8 cellular contexts compared by ENCODE assay signal in genomic region chr1:180912211-180912800, GRCh38. TPM values are rescaled to one million over a fixed set of nuclear protein-coding genes. Genes with fewer than 3 reads are reported as not detected.
A peak's percentile ranks its signal among the peaks of the same experiment; 100 is the strongest.
DNase-seq lines count a peak whose midpoint lies in the region; ATAC-seq and TF ChIP-seq lines count a peak whose summit lies in the region.

No MANE protein-coding gene starts in this region.

- no peak for TF ChIP-seq RAD21 in SK-N-SH (IDR thresholded peaks at IDR 0.05; ENCODE audit: low read length)

- H3K9me3 Mint-ChIP-seq in naive thymus-derived CD4-positive, alpha-beta T cell, result peaks cover 0 to 1% (median 0%) of the 10 kb centered on the region in 11 donors
- peaks cover 0 to 1% (median 0%) of the 10 kb centered on the region in 8 donors for H3K9me3 Mint-ChIP-seq in CD4-positive, alpha-beta memory T cell

- H3K27me3 Mint-ChIP-seq in naive thymus-derived CD4-positive, alpha-beta T cell, result peaks cover 43 to 59% (median 45%) of the 10 kb centered on the region in 5 donors
- peaks cover 27 to 35% of the 10 kb centered on the region in 2 donors for H3K27me3 Mint-ChIP-seq in CD4-positive, alpha-beta memory T cell

- H3F3A ChIP-seq in SK-N-SH (replicated peaks; ENCODE audit: insufficient read depth), result no peaks in the 10 kb centered on the region

- H3K9ac ChIP-seq in SK-N-SH, result peak overlapping the region; percentile 71

- H3K4me3 ChIP-seq in SK-N-SH (ENCODE audit: low read depth in 2 of 2, low read length in 1 of 2), result peak overlapping the region; percentile 48 to 51
- no peak overlapping the region for H3K4me3 ChIP-seq in naive thymus-derived CD4-positive, alpha-beta T cell (ENCODE audit: low read length)
- H3K4me3 ChIP-seq in CD4-positive, alpha-beta memory T cell (ENCODE audit: low read length in 2 of 2), result no peak overlapping the region

- ATAC-seq in omental fat pad (ENCODE audit: low FRiP score) (peak; percentile 28), GM21515 (IDR thresholded peaks at IDR 0.05; ENCODE audit: unreplicated experiment) (no peak)
- no peak for ATAC-seq in naive thymus-derived CD4-positive, alpha-beta T cell

- no peaks in the 10 kb centered on the region for H3K4me1 ChIP-seq in SK-N-SH (ENCODE audit: control insufficient read depth in 1 of 2, insufficient read depth in 2 of 2, low read depth in 1 of 2, low read length in 1 of 2)
- H3K4me1 ChIP-seq in naive thymus-derived CD4-positive, alpha-beta T cell (ENCODE audit: control insufficient read depth in 2 of 2, insufficient read depth in 2 of 2, low read length in 2 of 2), result no peaks in the 10 kb centered on the region
- no peaks in the 10 kb centered on the region for H3K4me1 ChIP-seq in CD4-positive, alpha-beta memory T cell (ENCODE audit: insufficient read depth, low read length)

- peaks cover 0 to 3% (median 0%) of the 10 kb centered on the region in 5 donors for H3K36me3 Mint-ChIP-seq in naive thymus-derived CD4-positive, alpha-beta T cell
- no peaks in the 10 kb centered on the region for H3K36me3 Mint-ChIP-seq in CD4-positive, alpha-beta memory T cell

- peak overlapping the region in 5 of 10 donors; percentile 24 to 61 (median 36) for H3K4me3 Mint-ChIP-seq in naive thymus-derived CD4-positive, alpha-beta T cell
- H3K4me3 Mint-ChIP-seq in CD4-positive, alpha-beta memory T cell, result peak overlapping the region in 2 of 8 donors; percentile 51 to 52

- DNase-seq in DMS79 treated with DMSO at 0.1 percent for 48 hours (lab: John Stamatoyannopoulos, UW) (peak; percentile 42), DMS79 (lab: John Stamatoyannopoulos, UW) (no peak), SK-N-SH (no peak), globus pallidus (ENCODE audit: low spot score) (peak; percentile 12), omental fat pad (ENCODE audit: low spot score) (no peak)
- no peak for DNase-seq in naive thymus-derived CD4-positive, alpha-beta T cell
- no peak for DNase-seq in CD4-positive, alpha-beta memory T cell

- peak overlapping the region; percentile 66 for H3K4me2 ChIP-seq in SK-N-SH

- intact Hi-C loops in naive thymus-derived CD4-positive, alpha-beta T cell (cut with micrococcal nuclease), result no loop called here
- intact Hi-C loops in CD4-positive, alpha-beta memory T cell (cut with micrococcal nuclease), result no loop called here

- CTCF ChIA-PET in SK-N-SH (lab: Yijun Ruan, JAX), result interaction anchor here (1.1 to 2.3 kb wide), 2 partner anchors 14 to 31 kb away, joined by 3 to 8 read pairs; no protein-coding TSS in a partner anchor
- CTCF ChIA-PET in naive thymus-derived CD4-positive, alpha-beta T cell (lab: Charles Lee), result no interaction called here
- CTCF ChIA-PET in CD4-positive, alpha-beta memory T cell (lab: Charles Lee; ENCODE audit: partially characterized antibody), result no interaction called here

- no peaks in the 10 kb centered on the region for H4K20me1 ChIP-seq in SK-N-SH (ENCODE audit: insufficient read depth)

- H3K36me3 ChIP-seq in SK-N-SH (replicated peaks in 1 of 2; ENCODE audit: control insufficient read depth in 1 of 2, insufficient read depth in 2 of 2, low read length in 1 of 2), result no peaks in the 10 kb centered on the region
- H3K36me3 ChIP-seq in naive thymus-derived CD4-positive, alpha-beta T cell (ENCODE audit: control insufficient read depth in 2 of 3, insufficient read depth in 3 of 3, low read length in 3 of 3), result no peaks in the 10 kb centered on the region
- no peaks in the 10 kb centered on the region for H3K36me3 ChIP-seq in CD4-positive, alpha-beta memory T cell (ENCODE audit: insufficient read depth, low read length)

- no peaks in the 10 kb centered on the region for H3K27me3 ChIP-seq in SK-N-SH (ENCODE audit: insufficient read depth)
- H3K27me3 ChIP-seq in naive thymus-derived CD4-positive, alpha-beta T cell (ENCODE audit: control insufficient read depth in 2 of 2, insufficient read depth in 2 of 2, low read length in 2 of 2), result no peaks in the 10 kb centered on the region
- no peaks in the 10 kb centered on the region for H3K27me3 ChIP-seq in CD4-positive, alpha-beta memory T cell (ENCODE audit: insufficient read depth, low read length)

- TF ChIP-seq CTCF in SK-N-SH (IDR thresholded peaks at IDR 0.05) (no peak), omental fat pad (IDR thresholded peaks at IDR 0.05) (no peak)

- TF ChIP-seq EP300 in SK-N-SH (IDR thresholded peaks at IDR 0.05; ENCODE audit: borderline replicate concordance in 1 of 2, low read depth in 1 of 2, low read length in 1 of 2), result no peak

- H3K9me2 ChIP-seq in SK-N-SH, result no peaks in the 10 kb centered on the region

- peaks cover 0 to 21% (median 8%) of the 10 kb centered on the region in 7 donors for H3K4me1 Mint-ChIP-seq in naive thymus-derived CD4-positive, alpha-beta T cell
- H3K4me1 Mint-ChIP-seq in CD4-positive, alpha-beta memory T cell, result peaks cover 0 to 16% (median 7%) of the 10 kb centered on the region in 4 donors

- H2AFZ ChIP-seq in SK-N-SH (ENCODE audit: low read depth), result peak overlapping the region; percentile 41; the same call in 1 of the 2 replicates

- 57% methylated on average over 39 of the region's 71 CpGs for WGBS in SK-N-SH (ENCODE audit: low lambda C conversion rate)

- no peak overlapping the region for H3K27ac Mint-ChIP-seq in naive thymus-derived CD4-positive, alpha-beta T cell
- no peak overlapping the region for H3K27ac Mint-ChIP-seq in CD4-positive, alpha-beta memory T cell

- no peaks in the 10 kb centered on the region for H3K79me2 ChIP-seq in SK-N-SH (ENCODE audit: insufficient read depth)

- POLR2A ChIA-PET in SK-N-SH (lab: Yijun Ruan, JAX), result interaction anchor here (0.8 kb wide), 1 partner anchor 111 kb away, joined by 3 read pairs; the partner anchor contains the start of gene STX6
- POLR2A ChIA-PET in naive thymus-derived CD4-positive, alpha-beta T cell (lab: Charles Lee), result no interaction called here
- POLR2A ChIA-PET in CD4-positive, alpha-beta memory T cell (lab: Charles Lee; ENCODE audit: partially characterized antibody), result no interaction called here

- H3K27ac ChIP-seq in SK-N-SH (ENCODE audit: low read depth in 2 of 2, low read length in 1 of 2), result no peak overlapping the region
- H3K27ac ChIP-seq in naive thymus-derived CD4-positive, alpha-beta T cell (ENCODE audit: low read depth, low read length), result no peak overlapping the region
- no peak overlapping the region for H3K27ac ChIP-seq in CD4-positive, alpha-beta memory T cell (ENCODE audit: low read depth, low read length)

- no peaks in the 10 kb centered on the region for H3K9me3 ChIP-seq in SK-N-SH
- H3K9me3 ChIP-seq in naive thymus-derived CD4-positive, alpha-beta T cell (ENCODE audit: control insufficient read depth in 2 of 3, low read length in 3 of 3), result no peaks in the 10 kb centered on the region
- no peaks in the 10 kb centered on the region for H3K9me3 ChIP-seq in CD4-positive, alpha-beta memory T cell (ENCODE audit: control insufficient read depth in 1 of 2, low read length in 2 of 2)

TF ChIP-seq in SK-N-SH, 30 proteins besides CTCF, POLR2A, EP300 and RAD21:
- TF ChIP-seq SIN3A (IDR thresholded peaks at IDR 0.05; ENCODE audit: borderline replicate concordance, low read depth, low read length), result no peak
- TF ChIP-seq MAX (IDR thresholded peaks at IDR 0.05; ENCODE audit: low read depth), result no peak
- TF ChIP-seq EZH2phosphoT487 (IDR thresholded peaks at IDR 0.05; ENCODE audit: borderline replicate concordance, low read depth), result no peak
- TF ChIP-seq GABPA (IDR thresholded peaks at IDR 0.05; ENCODE audit: low read depth), result no peak
- TF ChIP-seq MXI1 (IDR thresholded peaks at IDR 0.05; ENCODE audit: low read depth, low read length), result no peak
- TF ChIP-seq TEAD4 (IDR thresholded peaks at IDR 0.05; ENCODE audit: borderline replicate concordance, insufficient read depth), result no peak
- no peak for TF ChIP-seq GATA2 (CRISPR knock-in tag; IDR thresholded peaks at IDR 0.05)
- TF ChIP-seq SMC3 (IDR thresholded peaks at IDR 0.05; ENCODE audit: low read depth, low read length), result no peak
- no peak for TF ChIP-seq TAF1 (IDR thresholded peaks at IDR 0.05; ENCODE audit: borderline replicate concordance, low read depth, low read length)

RNA-seq across cellular contexts. Expression of gene KIAA1614, which starts 0.4 kb away (rescaled TPM):
- 1.1 and 1.2 TPM in 2 replicates for polyA plus RNA-seq in SK-N-SH (2012; rRNA removed)
- 0.80 and 1.4 TPM in 2 replicates for polyA plus RNA-seq in SK-N-SH (2012; cell fraction: cytosol; rRNA removed)
- polyA plus RNA-seq in SK-N-SH (2012; cell fraction: nucleus; rRNA removed), result 3.0 and 3.7 TPM in 2 replicates
- 1 to 10 TPM; 2.5 to 7.7 (median 5.1) TPM for total RNA-seq in omental fat pad
- total RNA-seq in naive thymus-derived CD4-positive, alpha-beta T cell, result under 1 TPM in 4 of 5 experiments, not detected in 1; 0.13 to 0.31 (median 0.20) TPM
- under 1 TPM; 0.03 to 0.12 TPM for polyA plus RNA-seq in naive thymus-derived CD4-positive, alpha-beta T cell
- total RNA-seq in CD4-positive, alpha-beta memory T cell, result under 1 TPM; 0.12 to 0.61 TPM
- polyA plus RNA-seq in CD4-positive, alpha-beta memory T cell, result not detected

Comparison
In these comparisons a context has a peak if more than half of its experiments do, and no peak if none do; other contexts are left out.
1. DNase-seq: peak in DMS79 treated with DMSO at 0.1 percent for 48 hours (single experiment) and globus pallidus (single experiment); none in DMS79 (single experiment), SK-N-SH (single experiment), omental fat pad (single experiment), naive thymus-derived CD4-positive, alpha-beta T cell (0 of 9) and CD4-positive, alpha-beta memory T cell (0 of 5).
2. H3K4me3 ChIP-seq: peak in SK-N-SH (2 of 2); none in naive thymus-derived CD4-positive, alpha-beta T cell (single experiment) and CD4-positive, alpha-beta memory T cell (0 of 2).